In genomic region chr5:65742565-65743231, GRCh38 we compare ENCODE assay signal across 9 cellular contexts. TPM values are rescaled to one million over a fixed set of nuclear protein-coding genes. Genes with fewer than 3 reads are reported as not detected.
DNase-seq lines count a peak whose midpoint lies in the region; ATAC-seq, FAIRE-seq and TF ChIP-seq lines count a peak whose summit lies in the region.
"Had no signal": no experiment of that assay in that cellular context is flagged by ENCODE, and none has a peak within 500 bp of the region (broad histone marks: within the 10 kb centered on the region; RNA-seq: fewer than 3 reads in every experiment).

No MANE protein-coding gene starts in this region.

- intact Hi-C loops in activated B cell treated with CpG ODN at 0.5 μM for 24 hours (cut with micrococcal nuclease) = loop anchor here (1.0 to 10.0 kb wide), 4 partner anchors 185 to 1012 kb away; partner anchors contain the start of gene ERBIN

- no peaks in the 10 kb centered on the region; the same call in 1 of the 2 replicates for H3K36me3 ChIP-seq in H7 (replicated peaks; ENCODE audit: control insufficient read depth, insufficient read depth, low read length)
- no peaks in the 10 kb centered on the region for H3K36me3 ChIP-seq in gastroesophageal sphincter

- H3K27ac ChIP-seq in A549 = no peak overlapping the region
- no peak overlapping the region for H3K27ac ChIP-seq in gastroesophageal sphincter
- H3K27ac ChIP-seq: skin epidermis had no signal

- CTCF ChIA-PET in A549 (lab: Yijun Ruan, JAX) (interaction anchor here (0.6 to 3.4 kb wide), 17 partner anchors 9 to 430 kb away, joined by 3 to 14 read pairs (median 4); no protein-coding TSS in a partner anchor), activated B cell treated with CpG ODN at 0.5 μM for 24 hours (lab: Charles Lee) (interaction anchor here (0.6 to 1.7 kb wide), 3 partner anchors 17 to 564 kb away, joined by 3 to 5 read pairs (median 4); no protein-coding TSS in a partner anchor)

- H3K4me3 Mint-ChIP-seq in activated B cell treated with CpG ODN at 0.5 μM for 24 hours = no peak overlapping the region

- ATAC-seq in A549 (peak; percentile 82 to 83), activated B cell treated with CpG ODN at 0.5 μM for 24 hours (ENCODE audit: low read depth) (peak; percentile 54), gastroesophageal sphincter (no peak)
- ATAC-seq in stimulated activated naive CD8-positive, alpha-beta T cell treated with anti-CD3 and anti-CD28 coated beads, Interleukin-15, Interleukin-2, amounts not matched to agents 100 U/mL and 50 U/mL, for 24 hours = peak; percentile 83

- H3K4me3 ChIP-seq in A549 (no peak overlapping the region), H7 (ENCODE audit: insufficient read depth, low read depth, low read length) (no peak overlapping the region), gastroesophageal sphincter (no peak overlapping the region)
- H3K4me3 ChIP-seq: skin epidermis had no signal

- H3K4me1 ChIP-seq in A549 (peaks cover 19% of the 10 kb centered on the region), gastroesophageal sphincter (no peaks in the 10 kb centered on the region)

- 5% methylated on average over 4 of the region's 4 CpGs for WGBS in A549 (ENCODE audit: missing lambda C conversion rate)
- 15 to 18% methylated on average over 4 of the region's 4 CpGs for WGBS in gastroesophageal sphincter (ENCODE audit: low coverage in 1 of 2), 2 donors

- H3K36me3 Mint-ChIP-seq in activated B cell treated with CpG ODN at 0.5 μM for 24 hours (ENCODE audit: low read depth) = no peaks in the 10 kb centered on the region

- no peaks in the 10 kb centered on the region for H3K9me3 Mint-ChIP-seq in activated B cell treated with CpG ODN at 0.5 μM for 24 hours

- H3K27me3 ChIP-seq in H7 (ENCODE audit: control insufficient read depth, insufficient read depth, low read length) = no peaks in the 10 kb centered on the region
- no peaks in the 10 kb centered on the region for H3K27me3 ChIP-seq in gastroesophageal sphincter

- H3K27ac Mint-ChIP-seq in activated B cell treated with CpG ODN at 0.5 μM for 24 hours = no peak overlapping the region

- H3K4me2 ChIP-seq in A549 = no peak overlapping the region; the same call in 2 of the 3 replicates

- peak; percentile 76 to 82 for TF ChIP-seq RAD21 in A549 (conservative IDR thresholded peaks at IDR 0.05 in 1 of 2, IDR thresholded peaks at IDR 0.05 in 1 of 2)

- FAIRE-seq in A549 (lab: Jason Lieb, UNC) = peak; percentile 56

- no peaks in the 10 kb centered on the region for H3K27me3 Mint-ChIP-seq in activated B cell treated with CpG ODN at 0.5 μM for 24 hours

- peak; percentile 77 for TF ChIP-seq CTCF in A549 (IDR thresholded peaks at IDR 0.05)
- no peak for TF ChIP-seq CTCF in activated B cell treated with CpG ODN at 0.5 μM for 24 hours (IDR thresholded peaks at IDR 0.05)
- peak; percentile 20 to 54 (median 48) for TF ChIP-seq CTCF in gastroesophageal sphincter (IDR thresholded peaks at IDR 0.05)

- POLR2A ChIA-PET in A549 (lab: Yijun Ruan, JAX) = no interaction called here
- POLR2A ChIA-PET in activated B cell treated with CpG ODN at 0.5 μM for 24 hours (lab: Charles Lee) = interaction anchor here (0.6 kb wide), 1 partner anchor 639 kb away, joined by 4 read pairs; no protein-coding TSS in a partner anchor

- TF ChIP-seq EP300 in A549 (IDR thresholded peaks at IDR 0.05) = no peak
- no peak for TF ChIP-seq EP300 in gastroesophageal sphincter (IDR thresholded peaks at IDR 0.05)

- TF ChIP-seq POLR2A in A549 (IDR thresholded peaks at IDR 0.05; ENCODE audit: low read length) (no peak), gastroesophageal sphincter (IDR thresholded peaks at IDR 0.05) (no peak)

- no peaks in the 10 kb centered on the region for H3K9me3 ChIP-seq in A549
- no peaks in the 10 kb centered on the region for H3K9me3 ChIP-seq in gastroesophageal sphincter

- DNase-seq in A549 (ENCODE audit: low read depth in 1 of 2, low spot score in 1 of 2) (peak; percentile 50 to 60), GM03348 (ENCODE audit: low spot score) (peak; percentile 70), H7 (peak; percentile 23), M059J (ENCODE audit: low read depth) (peak; percentile 74), activated B cell treated with CpG ODN at 0.5 μM for 24 hours (no peak), occipital lobe (lab: John Stamatoyannopoulos, UW) (no peak)
- DNase-seq in stimulated activated naive CD8-positive, alpha-beta T cell treated with anti-CD3 and anti-CD28 coated beads, Interleukin-15, Interleukin-2, amounts not matched to agents 100 U/mL and 50 U/mL, for 24 hours = no peak

- peaks cover 5% of the 10 kb centered on the region for H3K4me1 Mint-ChIP-seq in activated B cell treated with CpG ODN at 0.5 μM for 24 hours

TF ChIP-seq in A549, 52 proteins besides CTCF, POLR2A, EP300 and RAD21:
- TF ChIP-seq MAZ (IDR thresholded peaks at IDR 0.05; ENCODE audit: borderline replicate concordance, low read depth, low read length) (no peak), SMC3 (IDR thresholded peaks at IDR 0.05) (peak; percentile 71)

RNA-seq across cellular contexts. Expression of gene NLN, which starts 20.7 kb away (rescaled TPM):
- polyA plus RNA-seq in A549 (2011; rRNA removed) (74.2 and 88.9 TPM in 2 replicates), A549 (2017; fragmentation: RNase III; extraction: RNeasy Plus Mini Kit Qiagen cat#74134 plus additional on column Dnase treatment) (68.6 to 79.2 TPM (median 69.3 TPM) in 3 replicates)
- polyA plus RNA-seq in A549 (2012; cell fraction: cytosol; rRNA removed) = 36.7 and 40.2 TPM in 2 replicates
- 20.2 and 25.2 TPM in 2 replicates for polyA plus RNA-seq in A549 (2012; cell fraction: nucleus; rRNA removed)
- polyA minus RNA-seq in A549 (2011; rRNA and poly(A)+ RNA removed) = 88.5 and 102 TPM in 2 replicates
- total RNA-seq in H7 (2014; rRNA removed; shearing (Covaris generic)) = 121 and 129 TPM in 2 replicates
- total RNA-seq in M059J (2014; rRNA removed; shearing (Covaris generic)) = 12.3 and 27.9 TPM in 2 replicates
- total RNA-seq in activated B cell treated with CpG ODN at 0.5 μM for 24 hours (14.2 and 16.5 TPM in 2 replicates), gastroesophageal sphincter (10 to 100 TPM in 2 of 4 donors, 1 to 10 TPM in 2; 6.5 to 11.5 (median 9.8) TPM), occipital lobe (61.6 TPM)

RNA-seq across cellular contexts. Expression of gene SGTB, which starts 20.8 kb away (rescaled TPM):
- polyA plus RNA-seq in A549 (2011; rRNA removed) (13.9 and 17.4 TPM in 2 replicates), A549 (2017; fragmentation: RNase III; extraction: RNeasy Plus Mini Kit Qiagen cat#74134 plus additional on column Dnase treatment) (8.0 to 9.3 TPM (median 8.6 TPM) in 3 replicates)
- 2.3 and 2.5 TPM in 2 replicates for polyA plus RNA-seq in A549 (2012; cell fraction: cytosol; rRNA removed)
- polyA plus RNA-seq in A549 (2012; cell fraction: nucleus; rRNA removed) = 1.2 and 1.8 TPM in 2 replicates
- 4.7 and 4.8 TPM in 2 replicates for polyA minus RNA-seq in A549 (2011; rRNA and poly(A)+ RNA removed)
- 7.1 and 7.8 TPM in 2 replicates for total RNA-seq in H7 (2014; rRNA removed; shearing (Covaris generic))
- total RNA-seq in M059J (2014; rRNA removed; shearing (Covaris generic)) = 3.3 and 5.1 TPM in 2 replicates
- total RNA-seq in activated B cell treated with CpG ODN at 0.5 μM for 24 hours (7.1 and 9.5 TPM in 2 replicates), gastroesophageal sphincter (10 to 100 TPM; 12.1 to 15.2 (median 14.3) TPM), occipital lobe (35.9 TPM)

Comparison
In these comparisons a context has a peak if more than half of its experiments do, and no peak if none do; other contexts are left out.
1. DNase-seq: peak in A549 (2 of 2), GM03348 (single experiment), H7 (single experiment) and M059J (single experiment); none in activated B cell treated with CpG ODN at 0.5 μM for 24 hours (single experiment), stimulated activated naive CD8-positive, alpha-beta T cell treated with anti-CD3 and anti-CD28 coated beads, Interleukin-15, Interleukin-2, amounts not matched to agents 100 U/mL and 50 U/mL, for 24 hours (single experiment) and occipital lobe (single experiment).